23 cellular contexts compared by ENCODE assay signal in genomic region chr9:95891067-95891466, GRCh38.
"Had no signal": no experiment of that assay in that cellular context is flagged by ENCODE, and none has a peak within 500 bp of the region (broad histone marks: within the 10 kb centered on the region; RNA-seq: fewer than 3 reads in every experiment).

No MANE protein-coding gene starts in this region.

- H3K27me3 Mint-ChIP-seq: progenitor cell of endocrine pancreas had no signal

- H3K36me3 ChIP-seq: gastrocnemius medialis, neural progenitor cell, thyroid gland had no signal

- H3K27me3 ChIP-seq: dorsolateral prefrontal cortex, gastrocnemius medialis, neural progenitor cell, stomach, thyroid gland had no signal

- DNase-seq: dorsolateral prefrontal cortex; effector CD4-positive, alpha-beta T cell; foreskin fibroblast; gastrocnemius medialis; head of caudate nucleus; left ventricle myocardium superior; lower lobe of right lung; stimulated activated CD4-positive, alpha-beta T cell treated with anti-CD3 and anti-CD28 coated beads, Interleukin-2, amount 100 ng/mL, for 24 hours; stimulated activated CD4-positive, alpha-beta T cell treated with anti-CD3 and anti-CD28 coated beads, Interleukin-4, amount 100 ng/mL, for 24 hours; stimulated activated naive CD4-positive, alpha-beta T cell treated with Interleukin-2 at 50 U/mL for 16 hours; stomach; thyroid gland; trophoblast cell had no signal

- H3K4me3 Mint-ChIP-seq: nephron; neural progenitor cell; stimulated activated effector memory CD8-positive, alpha-beta T cell treated with anti-CD3 and anti-CD28 coated beads, Interleukin-12 subunit alpha, Interleukin-12 subunit beta, amount 100 ng/mL, for 72 hours had no signal

- ATAC-seq: esophagus mucosa; gastrocnemius medialis; left ventricle myocardium superior; lower lobe of right lung; sciatic nerve; stimulated activated effector memory CD8-positive, alpha-beta T cell treated with anti-CD3 and anti-CD28 coated beads, Interleukin-12 subunit alpha, Interleukin-12 subunit beta, amount 100 ng/mL, for 72 hours had no signal

- H3K27ac Mint-ChIP-seq: nephron; neural progenitor cell; progenitor cell of endocrine pancreas; stimulated activated effector memory CD8-positive, alpha-beta T cell treated with anti-CD3 and anti-CD28 coated beads, Interleukin-12 subunit alpha, Interleukin-12 subunit beta, amount 100 ng/mL, for 72 hours had no signal

- H3K9me3 ChIP-seq: gastrocnemius medialis, thyroid gland had no signal

- H2AFZ ChIP-seq: neural progenitor cell, parathyroid adenoma had no signal

- H3K4me3 ChIP-seq: dorsolateral prefrontal cortex, gastrocnemius medialis, lower lobe of right lung, neural progenitor cell, stomach, thyroid gland had no signal

- FAIRE-seq: colon, keratinocyte had no signal

- H3K9ac ChIP-seq: neural progenitor cell, parathyroid adenoma had no signal

- H3K27ac ChIP-seq: dorsolateral prefrontal cortex, epithelial cell of prostate, gastrocnemius medialis, lower lobe of right lung, neural progenitor cell, parathyroid adenoma, stomach, thyroid gland had no signal

- H3K4me1 ChIP-seq: lower lobe of right lung, neural progenitor cell, parathyroid adenoma, thyroid gland had no signal

- H3K4me2 ChIP-seq: neural progenitor cell had no signal

- H3K4me1 Mint-ChIP-seq: nephron, neural progenitor cell had no signal
